In genomic region chrX:114178126-114178525, GRCh38 we compare ENCODE assay signal across 1 cellular context.
TF ChIP-seq lines count a peak whose summit lies in the region.

No MANE protein-coding gene starts in this region.

TF ChIP-seq in GM23338, 12 proteins besides CTCF, POLR2A, EP300 and RAD21 (continued from another document):
- no peak for TF ChIP-seq ZNF462 (CRISPR knock-in tag; IDR thresholded peaks at IDR 0.05)
- no peak for TF ChIP-seq NANOG (IDR thresholded peaks at IDR 0.05; ENCODE audit: borderline replicate concordance)
- no peak for TF ChIP-seq EZH2phosphoT487 (IDR thresholded peaks at IDR 0.05; ENCODE audit: unreplicated experiment)
- TF ChIP-seq POLR2AphosphoS5 (IDR thresholded peaks at IDR 0.05; ENCODE audit: low read depth) = no peak
- no peak for TF ChIP-seq REST (IDR thresholded peaks at IDR 0.05; ENCODE audit: unreplicated experiment)
TF ChIP-seq in GM23338: peak in this region for 0.
